In genomic region chr17:42197564-42198156, GRCh38 we compare ENCODE assay signal across 25 cellular contexts. TPM values are rescaled to one million over a fixed set of nuclear protein-coding genes. Genes with fewer than 3 reads are reported as not detected.
DNase-seq lines count a peak whose midpoint lies in the region; ATAC-seq and TF ChIP-seq lines count a peak whose summit lies in the region.
"Had no signal": no experiment of that assay in that cellular context is flagged by ENCODE, and none has a peak within 500 bp of the region (broad histone marks: within the 10 kb centered on the region; RNA-seq: fewer than 3 reads in every experiment).

No MANE protein-coding gene starts in this region.

- peaks cover 34% of the 10 kb centered on the region for H3K36me3 ChIP-seq in neutrophil

- H3K4me1 ChIP-seq in neutrophil (ENCODE audit: control insufficient read depth in 1 of 2, insufficient read depth in 1 of 2, low read depth in 1 of 2, low read length in 1 of 2), result peaks cover 29% of the 10 kb centered on the region in 2 experiments

- no peak overlapping the region for H3K4me3 Mint-ChIP-seq in activated T-cell treated with anti-CD3 and anti-CD28 coated beads, Interleukin-2, amount 50 U/mL, for 24 hours
- H3K4me3 Mint-ChIP-seq in IgD-negative memory B cell, result peak overlapping the region in 1 of 4 donors; percentile 47
- no peak overlapping the region for H3K4me3 Mint-ChIP-seq in dendritic cell treated with granulocyte-macrophage colony-stimulating factor and Interleukin-4, amounts not matched to agents 40 ng/mL and 50 ng/mL, for 4 days

- TF ChIP-seq CTCF in neutrophil (IDR thresholded peaks at IDR 0.05), result no peak

- intact Hi-C loops in dendritic cell treated with granulocyte-macrophage colony-stimulating factor and Interleukin-4, amounts not matched to agents 40 ng/mL and 50 ng/mL, for 4 days (cut with micrococcal nuclease), result loop anchor here (2.0 kb wide), 1 partner anchor 13 kb away; the partner anchor contains the start of gene HCRT

- no peak for ATAC-seq in SK-N-SH treated with all-trans-retinoic acid at 6 μM for 48 hours
- ATAC-seq: A549, HCT116, PC-3 had no signal

- no peak overlapping the region for H3K4me3 ChIP-seq in neutrophil (ENCODE audit: low read depth in 1 of 2, low read length in 1 of 2)
- H3K4me3 ChIP-seq: A549 had no signal

- H3K9me3 Mint-ChIP-seq in activated T-cell treated with anti-CD3 and anti-CD28 coated beads, Interleukin-2, amount 50 U/mL, for 24 hours, result no peaks in the 10 kb centered on the region
- no peaks in the 10 kb centered on the region for H3K9me3 Mint-ChIP-seq in IgD-negative memory B cell
- no peaks in the 10 kb centered on the region for H3K9me3 Mint-ChIP-seq in dendritic cell treated with granulocyte-macrophage colony-stimulating factor and Interleukin-4, amounts not matched to agents 40 ng/mL and 50 ng/mL, for 4 days
- H3K9me3 Mint-ChIP-seq: CD8-positive, alpha-beta memory T cell had no signal

- H3K27ac Mint-ChIP-seq in activated T-cell treated with anti-CD3 and anti-CD28 coated beads, Interleukin-2, amount 50 U/mL, for 24 hours, result peak overlapping the region; percentile 44
- H3K27ac Mint-ChIP-seq in IgD-negative memory B cell, result peak overlapping the region in 2 of 3 donors; percentile 11 to 34
- H3K27ac Mint-ChIP-seq in dendritic cell treated with granulocyte-macrophage colony-stimulating factor and Interleukin-4, amounts not matched to agents 40 ng/mL and 50 ng/mL, for 4 days, result peak overlapping the region; percentile 73

- H3K4me1 Mint-ChIP-seq in activated T-cell treated with anti-CD3 and anti-CD28 coated beads, Interleukin-2, amount 50 U/mL, for 24 hours (ENCODE audit: low read depth), result peaks cover 21% of the 10 kb centered on the region
- peaks cover 11 to 24% (median 24%) of the 10 kb centered on the region in 3 donors for H3K4me1 Mint-ChIP-seq in IgD-negative memory B cell
- peaks cover 41% of the 10 kb centered on the region for H3K4me1 Mint-ChIP-seq in dendritic cell treated with granulocyte-macrophage colony-stimulating factor and Interleukin-4, amounts not matched to agents 40 ng/mL and 50 ng/mL, for 4 days (ENCODE audit: low read depth)

- H3K36me3 Mint-ChIP-seq in activated T-cell treated with anti-CD3 and anti-CD28 coated beads, Interleukin-2, amount 50 U/mL, for 24 hours (ENCODE audit: low read depth), result peaks cover 40% of the 10 kb centered on the region
- peaks cover 3% of the 10 kb centered on the region for H3K36me3 Mint-ChIP-seq in IgD-negative memory B cell
- H3K36me3 Mint-ChIP-seq in dendritic cell treated with granulocyte-macrophage colony-stimulating factor and Interleukin-4, amounts not matched to agents 40 ng/mL and 50 ng/mL, for 4 days (ENCODE audit: low read depth), result peaks cover 47% of the 10 kb centered on the region

- no peaks in the 10 kb centered on the region for H3K27me3 ChIP-seq in neutrophil

- peak overlapping the region; percentile 86 for H3K27ac ChIP-seq in neutrophil
- H3K27ac ChIP-seq: A549 had no signal

- no peaks in the 10 kb centered on the region for H3K27me3 Mint-ChIP-seq in activated T-cell treated with anti-CD3 and anti-CD28 coated beads, Interleukin-2, amount 50 U/mL, for 24 hours
- no peaks in the 10 kb centered on the region for H3K27me3 Mint-ChIP-seq in IgD-negative memory B cell
- no peaks in the 10 kb centered on the region for H3K27me3 Mint-ChIP-seq in dendritic cell treated with granulocyte-macrophage colony-stimulating factor and Interleukin-4, amounts not matched to agents 40 ng/mL and 50 ng/mL, for 4 days
- H3K27me3 Mint-ChIP-seq: CD8-positive, alpha-beta memory T cell had no signal

- no peak for DNase-seq in activated T-cell treated with anti-CD3 and anti-CD28 coated beads, Interleukin-2, amount 50 U/mL, for 24 hours
- DNase-seq in activated T-cell treated with anti-CD3 and anti-CD28 coated beads, Interleukin-2, amount 50 U/mL, for 48 hours, result no peak
- DNase-seq in HPDE6-E6E7 (ENCODE audit: extremely low spot score), result no peak
- DNase-seq: AML-193; C1 segment of cervical spinal cord; CD8-positive, alpha-beta memory T cell; DMS 273 treated with DMSO at 0.1 percent for 48 hours; DMS79 treated with DMSO at 0.1 percent for 48 hours; GF-D8; NCI-H1105 treated with DMSO at 0.1 percent for 48 hours; NCI-H146; NCI-H1930; NCI-H446 treated with DMSO at 0.1 percent for 48 hours; NCI-H526; NCI-H82; NK-92 treated with Interleukin-12 subunit alpha and Interleukin-12 subunit beta, amount 100 ng/mL, for 24 hours; PC-3; SK-N-SH had no signal

- no peaks in the 10 kb centered on the region for H3K9me3 ChIP-seq in neutrophil
- H3K9me3 ChIP-seq: A549, SK-N-SH had no signal

TF ChIP-seq in SK-N-SH treated with all-trans-retinoic acid at 6 μM for 48 hours, 23 proteins besides CTCF, POLR2A, EP300 and RAD21 (continues in another document):
- TF ChIP-seq BACH2 (CRISPR knock-in tag; IDR thresholded peaks at IDR 0.05; ENCODE audit: borderline replicate concordance) (no peak), ESRRG (CRISPR knock-in tag; IDR thresholded peaks at IDR 0.05) (no peak), ZNF8 (CRISPR knock-in tag; IDR thresholded peaks at IDR 0.05) (no peak), CREB5 (CRISPR knock-in tag; IDR thresholded peaks at IDR 0.05; ENCODE audit: low read depth) (no peak), PPARA (CRISPR knock-in tag; IDR thresholded peaks at IDR 0.05; ENCODE audit: borderline replicate concordance) (no peak), CSRNP3 (CRISPR knock-in tag; IDR thresholded peaks at IDR 0.05) (no peak), ZNF565 (CRISPR knock-in tag; conservative IDR thresholded peaks at IDR 0.05; ENCODE audit: low read depth) (no peak), TOX (CRISPR knock-in tag; IDR thresholded peaks at IDR 0.05; ENCODE audit: borderline replicate concordance) (no peak), TCF4 (CRISPR knock-in tag; IDR thresholded peaks at IDR 0.05; ENCODE audit: borderline replicate concordance) (no peak), ZFP30 (CRISPR knock-in tag; IDR thresholded peaks at IDR 0.05) (no peak), ZFP3 (CRISPR knock-in tag; IDR thresholded peaks at IDR 0.05) (no peak), ARNTL (CRISPR knock-in tag; IDR thresholded peaks at IDR 0.05; ENCODE audit: borderline replicate concordance, low read depth) (no peak), GLIS3 (CRISPR knock-in tag; IDR thresholded peaks at IDR 0.05) (no peak), SNAI2 (CRISPR knock-in tag; IDR thresholded peaks at IDR 0.05) (no peak), CSDC2 (CRISPR knock-in tag; IDR thresholded peaks at IDR 0.05) (no peak)
- TF ChIP-seq, protein P1, sequence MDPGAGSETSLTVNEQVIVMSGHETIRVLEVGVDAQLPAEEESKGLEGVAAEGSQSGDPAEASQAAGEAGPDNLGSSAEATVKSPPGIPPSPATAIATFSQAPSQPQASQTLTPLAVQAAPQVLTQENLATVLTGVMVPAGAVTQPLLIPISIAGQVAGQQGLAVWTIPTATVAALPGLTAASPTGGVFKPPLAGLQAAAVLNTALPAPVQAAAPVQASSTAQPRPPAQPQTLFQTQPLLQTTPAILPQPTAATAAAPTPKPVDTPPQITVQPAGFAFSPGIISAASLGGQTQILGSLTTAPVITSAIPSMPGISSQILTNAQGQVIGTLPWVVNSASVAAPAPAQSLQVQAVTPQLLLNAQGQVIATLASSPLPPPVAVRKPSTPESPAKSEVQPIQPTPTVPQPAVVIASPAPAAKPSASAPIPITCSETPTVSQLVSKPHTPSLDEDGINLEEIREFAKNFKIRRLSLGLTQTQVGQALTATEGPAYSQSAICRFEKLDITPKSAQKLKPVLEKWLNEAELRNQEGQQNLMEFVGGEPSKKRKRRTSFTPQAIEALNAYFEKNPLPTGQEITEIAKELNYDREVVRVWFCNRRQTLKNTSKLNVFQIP (CRISPR knock-in tag; IDR thresholded peaks at IDR 0.05; ENCODE audit: borderline replicate concordance, low read depth), result no peak
- TF ChIP-seq, protein P2, sequence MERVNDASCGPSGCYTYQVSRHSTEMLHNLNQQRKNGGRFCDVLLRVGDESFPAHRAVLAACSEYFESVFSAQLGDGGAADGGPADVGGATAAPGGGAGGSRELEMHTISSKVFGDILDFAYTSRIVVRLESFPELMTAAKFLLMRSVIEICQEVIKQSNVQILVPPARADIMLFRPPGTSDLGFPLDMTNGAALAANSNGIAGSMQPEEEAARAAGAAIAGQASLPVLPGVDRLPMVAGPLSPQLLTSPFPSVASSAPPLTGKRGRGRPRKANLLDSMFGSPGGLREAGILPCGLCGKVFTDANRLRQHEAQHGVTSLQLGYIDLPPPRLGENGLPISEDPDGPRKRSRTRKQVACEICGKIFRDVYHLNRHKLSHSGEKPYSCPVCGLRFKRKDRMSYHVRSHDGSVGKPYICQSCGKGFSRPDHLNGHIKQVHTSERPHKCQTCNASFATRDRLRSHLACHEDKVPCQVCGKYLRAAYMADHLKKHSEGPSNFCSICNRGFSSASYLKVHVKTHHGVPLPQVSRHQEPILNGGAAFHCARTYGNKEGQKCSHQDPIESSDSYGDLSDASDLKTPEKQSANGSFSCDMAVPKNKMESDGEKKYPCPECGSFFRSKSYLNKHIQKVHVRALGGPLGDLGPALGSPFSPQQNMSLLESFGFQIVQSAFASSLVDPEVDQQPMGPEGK (CRISPR knock-in tag; IDR thresholded peaks at IDR 0.05; ENCODE audit: borderline replicate concordance), result no peak

RNA-seq across cellular contexts. Expression of gene GHDC, which starts 3.4 kb away (rescaled TPM):
- polyA plus RNA-seq in IgD-negative memory B cell, result 24.3 TPM

RNA-seq across cellular contexts. Expression of gene HCRT, which starts 12.4 kb away (rescaled TPM):
- not detected for polyA plus RNA-seq in IgD-negative memory B cell
- polyA plus RNA-seq: CD8-positive, alpha-beta memory T cell; H1; SK-N-SH had no signal

RNA-seq across cellular contexts. Expression of gene KCNH4, which starts 16.7 kb away (rescaled TPM):
- polyA plus RNA-seq in IgD-negative memory B cell, result not detected
- polyA plus RNA-seq: CD8-positive, alpha-beta memory T cell had no signal

RNA-seq across cellular contexts. Expression of gene RAB5C, which starts 42.9 kb away (rescaled TPM):
- polyA plus RNA-seq in IgD-negative memory B cell, result 86.8 TPM

Comparison
In these comparisons a context has a peak if more than half of its experiments do, and no peak if none do; other contexts are left out.
1. H3K27ac Mint-ChIP-seq: peak in every context shown above with its lines; median percentile 73 in dendritic cell treated with granulocyte-macrophage colony-stimulating factor and Interleukin-4, amounts not matched to agents 40 ng/mL and 50 ng/mL, for 4 days; 44 in activated T-cell treated with anti-CD3 and anti-CD28 coated beads, Interleukin-2, amount 50 U/mL, for 24 hours; 22 in IgD-negative memory B cell.